12 cellular contexts compared by ENCODE assay signal in the genomic region with DNA sequence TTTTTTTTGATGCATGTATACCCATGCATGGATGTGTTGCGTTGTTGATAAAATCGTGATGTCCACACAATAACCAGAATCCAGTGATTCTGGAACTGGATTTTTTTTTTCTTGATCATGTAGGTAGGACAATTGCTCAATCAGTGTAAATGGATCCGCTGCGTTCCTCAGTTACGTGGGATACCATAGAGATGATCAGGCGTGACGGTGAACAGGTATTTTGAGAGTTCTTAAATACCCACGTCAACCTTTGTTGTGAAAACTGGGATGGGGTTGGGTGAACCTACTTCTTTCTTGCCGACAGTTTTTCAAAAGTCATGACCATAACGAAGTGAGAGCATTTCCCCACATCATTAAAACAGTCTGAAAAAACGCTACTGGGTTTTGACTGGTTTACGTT. TPM values are rescaled to one million over a fixed set of nuclear protein-coding genes. Genes with fewer than 3 reads are reported as not detected.
DNase-seq lines count a peak whose midpoint lies in the region; ATAC-seq and TF ChIP-seq lines count a peak whose summit lies in the region.
"Had no signal": no experiment of that assay in that cellular context is flagged by ENCODE, and none has a peak within 500 bp of the region (broad histone marks: within the 10 kb centered on the region; RNA-seq: fewer than 3 reads in every experiment).

No MANE protein-coding gene starts in this region.

- H3K9me3 Mint-ChIP-seq in activated CD4-positive, alpha-beta T cell treated with anti-CD3 and anti-CD28 coated beads for 36 hours (ENCODE audit: low read depth), result no peaks in the 10 kb centered on the region
- H3K9me3 Mint-ChIP-seq in brain, result peaks cover 0 to 11% (median 2%) of the 10 kb centered on the region in 5 experiments
- peaks cover 21% of the 10 kb centered on the region for H3K9me3 Mint-ChIP-seq in neural progenitor cell

- H3K4me1 Mint-ChIP-seq in activated CD4-positive, alpha-beta T cell treated with anti-CD3 and anti-CD28 coated beads for 36 hours, result peaks cover 3% of the 10 kb centered on the region
- peaks cover 16% of the 10 kb centered on the region for H3K4me1 Mint-ChIP-seq in brain
- H3K4me1 Mint-ChIP-seq in neural progenitor cell, result peaks cover 3% of the 10 kb centered on the region

- H2AFZ ChIP-seq in neural progenitor cell (replicated peaks), result no peak overlapping the region

- CTCF ChIA-PET in activated CD4-positive, alpha-beta T cell treated with anti-CD3 and anti-CD28 coated beads for 36 hours (lab: Charles Lee), result no interaction called here

- H3K4me3 Mint-ChIP-seq in activated CD4-positive, alpha-beta T cell treated with anti-CD3 and anti-CD28 coated beads for 36 hours, result peak overlapping the region; percentile 64
- H3K4me3 Mint-ChIP-seq in brain (peak overlapping the region; percentile 66 to 76 (median 74)), neural progenitor cell (peak overlapping the region; percentile 74)

- intact Hi-C loops in activated CD4-positive, alpha-beta T cell treated with anti-CD3 and anti-CD28 coated beads for 36 hours (cut with DNase I, micrococcal nuclease), result loop anchor here in 1 of 2 experiments (1.0 kb wide), 1 partner anchor 100 kb away; no protein-coding TSS in a partner anchor

- H3K27me3 ChIP-seq in HUES6 (ENCODE audit: control insufficient read depth, insufficient read depth, low read length), result peaks cover 7% of the 10 kb centered on the region; the same call in 1 of the 2 replicates
- H3K27me3 ChIP-seq in neural progenitor cell, result peaks cover 9% of the 10 kb centered on the region
- H3K27me3 ChIP-seq: brain microvascular endothelial cell, ovary, stomach had no signal

- no peak for ATAC-seq in activated CD4-positive, alpha-beta T cell treated with anti-CD3 and anti-CD28 coated beads for 36 hours

- no peak overlapping the region for H3K4me2 ChIP-seq in neural progenitor cell

- H3F3A ChIP-seq in neural progenitor cell (ENCODE audit: low read depth), result no peaks in the 10 kb centered on the region

- H3K27ac ChIP-seq in HUES6 (ENCODE audit: low read depth, low read length) (no peak overlapping the region), neural progenitor cell (no peak overlapping the region)
- H3K27ac ChIP-seq: brain microvascular endothelial cell, ovary, skin epidermis had no signal

- no peaks in the 10 kb centered on the region for H3K36me3 Mint-ChIP-seq in activated CD4-positive, alpha-beta T cell treated with anti-CD3 and anti-CD28 coated beads for 36 hours (ENCODE audit: low read depth)
- no peaks in the 10 kb centered on the region for H3K36me3 Mint-ChIP-seq in brain
- no peaks in the 10 kb centered on the region for H3K36me3 Mint-ChIP-seq in neural progenitor cell

- no peak overlapping the region for H3K27ac Mint-ChIP-seq in activated CD4-positive, alpha-beta T cell treated with anti-CD3 and anti-CD28 coated beads for 36 hours
- H3K27ac Mint-ChIP-seq in brain (peak overlapping the region in 1 of 5 experiments; percentile 31), neural progenitor cell (no peak overlapping the region)

- H3K9me3 ChIP-seq in HUES6 (ENCODE audit: control insufficient read depth, insufficient read depth, low read depth, low read length) (peaks cover 8% of the 10 kb centered on the region; the same call in 1 of the 2 replicates), neural progenitor cell (ENCODE audit: low read depth) (no peaks in the 10 kb centered on the region)
- H3K9me3 ChIP-seq: ovary had no signal

- H3K36me3 ChIP-seq in HUES6 (ENCODE audit: control insufficient read depth, insufficient read depth, low read length), result no peaks in the 10 kb centered on the region
- H3K36me3 ChIP-seq in neural progenitor cell, result no peaks in the 10 kb centered on the region
- H3K36me3 ChIP-seq: brain microvascular endothelial cell, ovary, stomach had no signal

- H3K4me1 ChIP-seq in HUES6 (ENCODE audit: control insufficient read depth, insufficient read depth, low read length) (peaks cover 30% of the 10 kb centered on the region), neural progenitor cell (no peaks in the 10 kb centered on the region)

- H3K9ac ChIP-seq in HUES6 (ENCODE audit: low read length) (no peak overlapping the region), neural progenitor cell (no peak overlapping the region)

- TF ChIP-seq CTCF in brain (conservative IDR thresholded peaks at IDR 0.05) (no peak), neural progenitor cell (IDR thresholded peaks at IDR 0.05) (no peak)

- POLR2A ChIA-PET in activated CD4-positive, alpha-beta T cell treated with anti-CD3 and anti-CD28 coated beads for 36 hours (lab: Charles Lee), result no interaction called here

- no peaks in the 10 kb centered on the region for H3K79me2 ChIP-seq in neural progenitor cell (ENCODE audit: low read depth)

- no peaks in the 10 kb centered on the region for H4K20me1 ChIP-seq in neural progenitor cell (ENCODE audit: low read depth)

- DNase-seq in activated CD4-positive, alpha-beta T cell treated with anti-CD3 and anti-CD28 coated beads for 36 hours, result no peak
- DNase-seq in activated CD4-positive, alpha-beta T cell treated with anti-CD3 and anti-CD28 coated beads, Interleukin-2, amount 50 U/mL, for 1 hour, result no peak
- DNase-seq in neural progenitor cell (ENCODE audit: low spot score), result no peak
- no peak for DNase-seq in GM19240 (ENCODE audit: insufficient read length, low spot score)
- DNase-seq in COLO829 (ENCODE audit: low spot score), result no peak
- DNase-seq in NCI-H345 treated with DMSO at 0.1 percent for 48 hours (lab: John Stamatoyannopoulos, UW; ENCODE audit: unreplicated experiment), result no peak
- DNase-seq: stomach had no signal

- H3K4me3 ChIP-seq in HUES6 (ENCODE audit: low read depth, low read length) (peak overlapping the region; percentile 47), neural progenitor cell (no peak overlapping the region)

- no peaks in the 10 kb centered on the region for H3K27me3 Mint-ChIP-seq in activated CD4-positive, alpha-beta T cell treated with anti-CD3 and anti-CD28 coated beads for 36 hours
- H3K27me3 Mint-ChIP-seq in brain (no peaks in the 10 kb centered on the region), neural progenitor cell (ENCODE audit: insufficient read depth, low read depth) (peaks cover 4% of the 10 kb centered on the region)

RNA-seq across cellular contexts. Expression of a gene that starts 0.9 kb away (rescaled TPM):
- total RNA-seq in activated CD4-positive, alpha-beta T cell treated with anti-CD3 and anti-CD28 coated beads for 36 hours, result under 1 TPM; 0.16 to 0.25 TPM
- polyA plus RNA-seq in brain (ENCODE audit: insufficient read depth, low read depth, low replicate concordance), result 12.4 TPM
- 1.9 and 5.9 TPM in 2 replicates for total RNA-seq in neural progenitor cell (ENCODE audit: low replicate concordance)
